ENCODE assay signal across 27 cellular contexts in genomic region chr11:8365542-8365941, GRCh38.
DNase-seq lines count a peak whose midpoint lies in the region; ATAC-seq, FAIRE-seq and TF ChIP-seq lines count a peak whose summit lies in the region.
"Had no signal": no experiment of that assay in that cellular context is flagged by ENCODE, and none has a peak within 500 bp of the region (broad histone marks: within the 10 kb centered on the region; RNA-seq: fewer than 3 reads in every experiment).

No MANE protein-coding gene starts in this region.

- H3K27ac Mint-ChIP-seq in activated naive CD4-positive, alpha-beta T cell treated with anti-CD3 and anti-CD28 coated beads, Interleukin-2, amount 10 ng/mL, durations not matched to agents 7 days and 5 days: no peak overlapping the region
- H3K27ac Mint-ChIP-seq: immature natural killer cell had no signal

- H3F3A ChIP-seq in MM.1S (ENCODE audit: insufficient read depth, low read length): no peaks in the 10 kb centered on the region

- no peaks in the 10 kb centered on the region for H3K36me3 ChIP-seq in MM.1S (replicated peaks; ENCODE audit: insufficient read depth, low read length)
- no peaks in the 10 kb centered on the region for H3K36me3 ChIP-seq in GM12878 (ENCODE audit: control insufficient read depth in 2 of 2, insufficient read depth in 2 of 2, low read length in 1 of 2)
- H3K36me3 ChIP-seq: heart left ventricle, prostate gland, SJSA1 had no signal

- SMC1A ChIA-PET in GM12878 (lab: Charles Lee; ENCODE audit: uncharacterized antibody, unreplicated experiment): interaction anchor here (0.7 to 1.0 kb wide), 2 partner anchors 22 to 201 kb away, joined by 3 to 5 read pairs; no protein-coding TSS in a partner anchor

- H3K27me3 ChIP-seq in MM.1S (replicated peaks; ENCODE audit: insufficient read depth, low read length) (no peaks in the 10 kb centered on the region), GM12878 (replicated peaks in 1 of 2; ENCODE audit: control insufficient read depth in 2 of 2, insufficient read depth in 2 of 2, low read length in 1 of 2) (no peaks in the 10 kb centered on the region)
- H3K27me3 ChIP-seq: heart left ventricle, SJSA1 had no signal

- no peaks in the 10 kb centered on the region for H3K4me1 Mint-ChIP-seq in activated naive CD4-positive, alpha-beta T cell treated with anti-CD3 and anti-CD28 coated beads, Interleukin-2, amount 10 ng/mL, durations not matched to agents 7 days and 5 days
- H3K4me1 Mint-ChIP-seq: immature natural killer cell had no signal

- BruUV-seq in GM12878 (replicated peaks; lab: Mats Ljungman, UMichigan): no TSS peak

- no peak overlapping the region for H3K27ac ChIP-seq in 22Rv1
- H3K27ac ChIP-seq in MM.1S (ENCODE audit: low read length): no peak overlapping the region
- no peak overlapping the region for H3K27ac ChIP-seq in GM12878 (ENCODE audit: control insufficient read depth, insufficient read depth)
- H3K27ac ChIP-seq: C4-2B, heart left ventricle, KMS-11, PC-9, prostate gland, SJSA1, VCaP had no signal

- no peak for FAIRE-seq in GM12878 (lab: Jason Lieb, UNC)
- FAIRE-seq: endothelial cell of umbilical vein had no signal

- in situ Hi-C loops in GM12878 (cut with MboI): no loop called here

- H3K79me2 ChIP-seq in MM.1S (ENCODE audit: low read length): no peaks in the 10 kb centered on the region
- H3K79me2 ChIP-seq in GM12878 (ENCODE audit: control insufficient read depth, insufficient read depth, low read length): no peaks in the 10 kb centered on the region

- no peak for DNase-seq in GM12864 (ENCODE audit: low read depth)
- DNase-seq in MM.1S: no peak
- DNase-seq in GM12878 (ENCODE audit: low read depth, low spot score): no peak
- DNase-seq in activated naive CD4-positive, alpha-beta T cell treated with anti-CD3 and anti-CD28 coated beads, Interleukin-2, amount 10 ng/mL, durations not matched to agents 7 days and 5 days: no peak
- DNase-seq in SIG-M5 (lab: John Stamatoyannopoulos, UW): no peak
- no peak for DNase-seq in medulla oblongata (ENCODE audit: extremely low spot score)
- DNase-seq: activated CD8-positive, alpha-beta memory T cell treated with anti-CD3 and anti-CD28 coated beads, Interleukin-2, amount 50 U/mL, for 4 hours; activated gamma-delta T cell treated with Interleukin-2 at 50 U/mL for 16 hours; amniotic stem cell; dermis blood vessel endothelial cell; heart left ventricle; immature natural killer cell; left ventricle myocardium superior; NCI-H1092 treated with DMSO at 0.1 percent for 48 hours; NCI-H2081; NCI-H446 treated with DMSO at 0.1 percent for 48 hours; PC-9; stimulated activated naive CD4-positive, alpha-beta T cell; T-helper 2 cell had no signal

- H3K4me3 ChIP-seq in GM12864 (ENCODE audit: low read depth, low read length): no peak overlapping the region
- H3K4me3 ChIP-seq in MM.1S (ENCODE audit: low read length): no peak overlapping the region
- no peak overlapping the region for H3K4me3 ChIP-seq in GM12878
- H3K4me3 ChIP-seq: heart left ventricle, PC-9, prostate gland, SJSA1 had no signal

- CTCF ChIA-PET in GM12878 (lab: Yijun Ruan, JAX): interaction anchor here (1.0 to 2.0 kb wide), 5 partner anchors 12 to 203 kb away, joined by 4 to 7 read pairs (median 6); no protein-coding TSS in a partner anchor
- CTCF ChIA-PET in activated naive CD4-positive, alpha-beta T cell treated with anti-CD3 and anti-CD28 coated beads, Interleukin-2, amount 10 ng/mL, durations not matched to agents 7 days and 5 days (lab: Charles Lee): no interaction called here

- H4K20me1 ChIP-seq in MM.1S (ENCODE audit: insufficient read depth, low read length) (no peaks in the 10 kb centered on the region), GM12878 (ENCODE audit: control insufficient read depth, insufficient read depth) (no peaks in the 10 kb centered on the region)

- ATAC-seq in GM12878 (peak; percentile 43; the same call in 2 of the 3 replicates), HG03442 (IDR thresholded peaks at IDR 0.05; ENCODE audit: unreplicated experiment) (no peak)
- ATAC-seq: heart left ventricle, left ventricle myocardium superior had no signal

- RAD21 ChIA-PET in GM12878 (lab: Charles Lee; ENCODE audit: unreplicated experiment): interaction anchor here (1.5 kb wide), 1 partner anchor 201 kb away, joined by 8 read pairs; no protein-coding TSS in a partner anchor

- H3K9ac ChIP-seq in MM.1S (ENCODE audit: low read length) (no peak overlapping the region), GM12878 (ENCODE audit: control insufficient read depth, insufficient read depth, low read length) (no peak overlapping the region)
- H3K9ac ChIP-seq: KMS-11 had no signal

- no peaks in the 10 kb centered on the region for H3K4me1 ChIP-seq in MM.1S (ENCODE audit: low read length)
- H3K4me1 ChIP-seq in GM12878 (ENCODE audit: control insufficient read depth, insufficient read depth, low read length): no peaks in the 10 kb centered on the region
- H3K4me1 ChIP-seq: prostate gland, SJSA1 had no signal

- no peak for TF ChIP-seq RAD21 in GM12878 (IDR thresholded peaks at IDR 0.05; ENCODE audit: insufficient read depth, low read depth, low read length)

- no peaks in the 10 kb centered on the region for H3K9me3 ChIP-seq in MM.1S (replicated peaks; ENCODE audit: insufficient read depth, low read length)
- H3K9me3 ChIP-seq in GM12878 (replicated peaks; ENCODE audit: control insufficient read depth, insufficient read depth, low read length): no peaks in the 10 kb centered on the region
- H3K9me3 ChIP-seq: heart left ventricle, prostate gland, SJSA1 had no signal

- 43% methylated on average over 8 of the region's 8 CpGs for WGBS in GM12878 (ENCODE audit: insufficient coverage, insufficient replicate concordance, low lambda C conversion rate, missing lambda C conversion rate)

- no peak overlapping the region for H3K4me3 Mint-ChIP-seq in activated naive CD4-positive, alpha-beta T cell treated with anti-CD3 and anti-CD28 coated beads, Interleukin-2, amount 10 ng/mL, durations not matched to agents 7 days and 5 days
- H3K4me3 Mint-ChIP-seq: immature natural killer cell had no signal

- intact Hi-C loops in GM12878 (cut with micrococcal nuclease; ENCODE audit: unreplicated experiment): no loop called here

- H2AFZ ChIP-seq in MM.1S (ENCODE audit: low read length): no peak overlapping the region
- no peak overlapping the region for H2AFZ ChIP-seq in GM12878 (ENCODE audit: control insufficient read depth, low read depth, low read length)
- H2AFZ ChIP-seq: PC-9 had no signal

- no peaks in the 10 kb centered on the region for H3K9me3 Mint-ChIP-seq in activated naive CD4-positive, alpha-beta T cell treated with anti-CD3 and anti-CD28 coated beads, Interleukin-2, amount 10 ng/mL, durations not matched to agents 7 days and 5 days

- no peaks in the 10 kb centered on the region for H3K9me2 ChIP-seq in MM.1S (replicated peaks; ENCODE audit: insufficient read depth, low read length)

- H3K36me3 Mint-ChIP-seq in activated naive CD4-positive, alpha-beta T cell treated with anti-CD3 and anti-CD28 coated beads, Interleukin-2, amount 10 ng/mL, durations not matched to agents 7 days and 5 days: no peaks in the 10 kb centered on the region
- H3K36me3 Mint-ChIP-seq: immature natural killer cell had no signal

- TF ChIP-seq POLR2A in GM12878 (IDR thresholded peaks at IDR 0.05; ENCODE audit: low read depth, low read length): no peak

- TF ChIP-seq CTCF in 22Rv1 (IDR thresholded peaks at IDR 0.05): peak; percentile 11; the same call in 1 of the 2 replicates
- peak; percentile 51 for TF ChIP-seq CTCF in GM12864 (IDR thresholded peaks at IDR 0.05; ENCODE audit: low read depth, low read length, missing control alignments)
- TF ChIP-seq CTCF in MM.1S (IDR thresholded peaks at IDR 0.05; ENCODE audit: low read length): peak; percentile 13
- peak; percentile 13 to 26 (median 23); a peak in 4 of 6 replicates for TF ChIP-seq CTCF in GM12878 (IDR thresholded peaks at IDR 0.05 in 2 of 3, conservative IDR thresholded peaks at IDR 0.05 in 1 of 3; ENCODE audit: control insufficient read depth in 2 of 3, extremely low read depth in 1 of 3, insufficient read depth in 1 of 3, low read depth in 3 of 3, low read length in 3 of 3)

- POLR2A ChIA-PET in GM12878 (lab: Charles Lee): no interaction called here

- no peak overlapping the region for H3K4me2 ChIP-seq in MM.1S (ENCODE audit: low read depth, low read length)
- no peak overlapping the region for H3K4me2 ChIP-seq in GM12878 (ENCODE audit: control insufficient read depth, insufficient read depth)
- H3K4me2 ChIP-seq: KMS-11, PC-9 had no signal

- peaks cover 3% of the 10 kb centered on the region for H3K27me3 Mint-ChIP-seq in activated naive CD4-positive, alpha-beta T cell treated with anti-CD3 and anti-CD28 coated beads, Interleukin-2, amount 10 ng/mL, durations not matched to agents 7 days and 5 days

- TF ChIP-seq EP300 in GM12878 (IDR thresholded peaks at IDR 0.05; ENCODE audit: borderline replicate concordance in 1 of 2, control insufficient read depth in 1 of 2, low read depth in 2 of 2, low read length in 2 of 2): no peak

TF ChIP-seq in GM12878, 131 proteins besides CTCF, POLR2A, EP300 and RAD21:
- TF ChIP-seq HDAC2 (IDR thresholded peaks at IDR 0.05) (no peak), RELA (IDR thresholded peaks at IDR 0.05; ENCODE audit: borderline replicate concordance, partially characterized antibody) (no peak), KAT2A (conservative IDR thresholded peaks at IDR 0.05; ENCODE audit: control insufficient read depth, low read depth, low read length) (no peak), MEF2A (IDR thresholded peaks at IDR 0.05; ENCODE audit: insufficient read depth, low read depth, low read length) (no peak)
